Comparison of ENCODE assay signal across 9 cellular contexts in genomic region chr7:98879198-98879988, GRCh38. TPM values are rescaled to one million over a fixed set of nuclear protein-coding genes. Genes with fewer than 3 reads are reported as not detected.
DNase-seq lines count a peak whose midpoint lies in the region; ATAC-seq and TF ChIP-seq lines count a peak whose summit lies in the region.
"Had no signal": no experiment of that assay in that cellular context is flagged by ENCODE, and none has a peak within 500 bp of the region (broad histone marks: within the 10 kb centered on the region; RNA-seq: fewer than 3 reads in every experiment).

No MANE protein-coding gene starts in this region.

- H3K36me3 Mint-ChIP-seq in activated T-helper 17 cell treated with anti-CD3 and anti-CD28 coated beads, Interleukin-2, amount 50 U/mL, for 72 hours (ENCODE audit: low read depth): peaks cover 51% of the 10 kb centered on the region

- H3K27ac Mint-ChIP-seq in activated T-helper 17 cell treated with anti-CD3 and anti-CD28 coated beads, Interleukin-2, amount 50 U/mL, for 72 hours: peak overlapping the region; percentile 94

- H3K36me3 ChIP-seq in BJ (ENCODE audit: control insufficient read depth, insufficient read depth, low read length) (peaks cover 10% of the 10 kb centered on the region), OCI-LY1 (ENCODE audit: insufficient read depth, low read length) (peaks cover 41% of the 10 kb centered on the region)

- no peaks in the 10 kb centered on the region for H3K9me3 ChIP-seq in OCI-LY1 (ENCODE audit: low read length)

- no peaks in the 10 kb centered on the region for H4K20me1 ChIP-seq in OCI-LY1 (ENCODE audit: insufficient read depth, low read length)

- peak overlapping the region; percentile 87 for H3K4me3 ChIP-seq in BJ (ENCODE audit: low read depth, low read length)
- H3K4me3 ChIP-seq in OCI-LY1 (ENCODE audit: low read depth, low read length, poor library complexity, severe bottlenecking): peak overlapping the region; percentile 98

- no peak overlapping the region for H2AFZ ChIP-seq in OCI-LY1 (ENCODE audit: low read length)

- no peaks in the 10 kb centered on the region for H3F3A ChIP-seq in OCI-LY1 (ENCODE audit: insufficient read depth, low read length)

- peak overlapping the region; percentile 100 for H3K9ac ChIP-seq in OCI-LY1 (ENCODE audit: low read length)

- H3K4me3 Mint-ChIP-seq in activated T-helper 17 cell treated with anti-CD3 and anti-CD28 coated beads, Interleukin-2, amount 50 U/mL, for 72 hours: peak overlapping the region; percentile 89

- no peaks in the 10 kb centered on the region for H3K9me2 ChIP-seq in OCI-LY1 (ENCODE audit: low read depth, low read length)

- DNase-seq in BJ (ENCODE audit: low read depth): no peak
- DNase-seq in glomerular visceral epithelial cell (ENCODE audit: extremely low spot score): peak; percentile 42
- DNase-seq in renal cortical epithelial cell (ENCODE audit: low read depth): peak; percentile 61
- DNase-seq in SKM-1 treated with dmso at 0.1 percent for 144 hours (lab: John Stamatoyannopoulos, UW; ENCODE audit: unreplicated experiment): no peak

- peak overlapping the region; percentile 79 for H3K27ac ChIP-seq in OCI-LY1 (ENCODE audit: low read depth, low read length, poor library complexity, severe bottlenecking)

- no peaks in the 10 kb centered on the region for H3K27me3 Mint-ChIP-seq in activated T-helper 17 cell treated with anti-CD3 and anti-CD28 coated beads, Interleukin-2, amount 50 U/mL, for 72 hours

- peak overlapping the region; percentile 98 for H3K4me2 ChIP-seq in OCI-LY1 (ENCODE audit: low read length)

- peaks cover 17% of the 10 kb centered on the region for H3K79me2 ChIP-seq in OCI-LY1 (ENCODE audit: insufficient read depth, low read length)

- H3K27me3 ChIP-seq in BJ (ENCODE audit: control insufficient read depth, insufficient read depth, low read length) (no peaks in the 10 kb centered on the region), OCI-LY1 (ENCODE audit: insufficient read depth, low read length) (no peaks in the 10 kb centered on the region; the same call in 1 of the 2 replicates)

- H3K9me3 Mint-ChIP-seq in activated T-helper 17 cell treated with anti-CD3 and anti-CD28 coated beads, Interleukin-2, amount 50 U/mL, for 72 hours: no peaks in the 10 kb centered on the region

- H3K4me1 Mint-ChIP-seq in activated T-helper 17 cell treated with anti-CD3 and anti-CD28 coated beads, Interleukin-2, amount 50 U/mL, for 72 hours: peaks cover 11% of the 10 kb centered on the region

- CTCF ChIA-PET in BJ (lab: Yijun Ruan, JAX): interaction anchor here (0.7 to 3.3 kb wide), 17 partner anchors 7 to 460 kb away, joined by 3 to 23 read pairs (median 4); no protein-coding TSS in a partner anchor

- peaks cover 14% of the 10 kb centered on the region for H3K4me1 ChIP-seq in OCI-LY1 (ENCODE audit: insufficient read depth, low read length, severe bottlenecking)

- peak; percentile 79 for ATAC-seq in GM18907 (IDR thresholded peaks at IDR 0.05; ENCODE audit: unreplicated experiment)
- peak; percentile 85 for ATAC-seq in HG03108 (IDR thresholded peaks at IDR 0.05; ENCODE audit: unreplicated experiment)
- peak; percentile 65 for ATAC-seq in activated T-helper 17 cell treated with anti-CD3 and anti-CD28 coated beads, Interleukin-2, amount 50 U/mL, for 72 hours (replicated peaks)

- peak; percentile 30 for TF ChIP-seq CTCF in BJ (IDR thresholded peaks at IDR 0.05; ENCODE audit: insufficient read depth, low read depth, low read length)
- TF ChIP-seq CTCF in OCI-LY1 (IDR thresholded peaks at IDR 0.05; ENCODE audit: low read length): peak; percentile 65

- POLR2A ChIA-PET in BJ (lab: Charles Lee): no interaction called here

RNA-seq across cellular contexts. Expression of gene TRRAP, which starts 1.1 kb away (rescaled TPM):
- polyA plus RNA-seq in BJ (2011; rRNA removed): 11.8 and 17.2 TPM in 2 replicates
- polyA minus RNA-seq in BJ (2011; rRNA and poly(A)+ RNA removed): 35.6 and 41.3 TPM in 2 replicates
- total RNA-seq in activated T-helper 17 cell treated with anti-CD3 and anti-CD28 coated beads, Interleukin-2, amount 50 U/mL, for 72 hours: 10 to 100 TPM; 59.1 to 69.5 TPM
- total RNA-seq in renal cortical epithelial cell: 9.9 and 54.0 TPM in 2 replicates

RNA-seq across cellular contexts. Expression of gene TMEM130, which starts 9.6 kb away (rescaled TPM):
- polyA plus RNA-seq in BJ (2011; rRNA removed): 4.4 and 6.4 TPM in 2 replicates
- polyA minus RNA-seq in BJ (2011; rRNA and poly(A)+ RNA removed): 1.6 and 4.4 TPM in 2 replicates
- not detected for total RNA-seq in activated T-helper 17 cell treated with anti-CD3 and anti-CD28 coated beads, Interleukin-2, amount 50 U/mL, for 72 hours
- total RNA-seq in renal cortical epithelial cell: 0.60 TPM in 1 of 2 replicates, not detected in the other
- total RNA-seq: T-helper 2 cell treated with Interferon-gamma antibody and Interleukin-4, amounts not matched to agents 100 ng/mL and 5 ng/mL, for 36 hours had no signal

Comparison
In these comparisons a context has a peak if more than half of its experiments do, and no peak if none do; other contexts are left out.
1. DNase-seq: peak in glomerular visceral epithelial cell (single experiment) and renal cortical epithelial cell (single experiment); none in BJ (single experiment) and SKM-1 treated with dmso at 0.1 percent for 144 hours (single experiment).
2. Peak in every context shown above with its lines, with median percentiles within 50 percentile points of each other: ATAC-seq.